8 cellular contexts compared by ENCODE assay signal in genomic region chr9:105656131-105656921, GRCh38. TPM values are rescaled to one million over a fixed set of nuclear protein-coding genes. Genes with fewer than 3 reads are reported as not detected.
DNase-seq lines count a peak whose midpoint lies in the region; ATAC-seq, FAIRE-seq and TF ChIP-seq lines count a peak whose summit lies in the region.

No MANE protein-coding gene starts in this region.

- H3K27ac Mint-ChIP-seq in CD8-positive, alpha-beta memory T cell, result peak overlapping the region in 1 of 8 donors; percentile 41
- no peak overlapping the region for H3K27ac Mint-ChIP-seq in activated CD4-positive, alpha-beta memory T cell treated with anti-CD3 and anti-CD28 coated beads, Interleukin-2, amount 10 ng/mL, durations not matched to agents 7 days and 5 days

- H3K36me3 ChIP-seq in CD8-positive, alpha-beta memory T cell (ENCODE audit: insufficient read depth, low read length), result no peaks in the 10 kb centered on the region
- no peaks in the 10 kb centered on the region for H3K36me3 ChIP-seq in HUES48 (ENCODE audit: control insufficient read depth, insufficient read depth, low read length)

- peak overlapping the region; percentile 38 for H3K4me3 ChIP-seq in CD8-positive, alpha-beta memory T cell (ENCODE audit: low read length)
- H3K4me3 ChIP-seq in HUES48 (ENCODE audit: low read depth, low read length), result peak overlapping the region; percentile 65

- peaks cover 4% of the 10 kb centered on the region for H3K4me1 ChIP-seq in CD8-positive, alpha-beta memory T cell (ENCODE audit: insufficient read depth, low read length)
- H3K4me1 ChIP-seq in HUES48 (ENCODE audit: control insufficient read depth, insufficient read depth, low read length) (peaks cover 13% of the 10 kb centered on the region), foreskin keratinocyte (no peaks in the 10 kb centered on the region)

- peaks cover 10 to 18% (median 17%) of the 10 kb centered on the region in 3 donors for H3K4me1 Mint-ChIP-seq in CD8-positive, alpha-beta memory T cell
- H3K4me1 Mint-ChIP-seq in activated CD4-positive, alpha-beta memory T cell treated with anti-CD3 and anti-CD28 coated beads, Interleukin-2, amount 10 ng/mL, durations not matched to agents 7 days and 5 days, result peaks cover 10% of the 10 kb centered on the region

- H3K27me3 ChIP-seq in CD8-positive, alpha-beta memory T cell (ENCODE audit: insufficient read depth, low read length, poor library complexity, severe bottlenecking), result peaks cover 10% of the 10 kb centered on the region
- H3K27me3 ChIP-seq in HUES48 (ENCODE audit: control insufficient read depth, insufficient read depth, low read length) (peaks cover 77% of the 10 kb centered on the region), foreskin keratinocyte (peaks cover 36% of the 10 kb centered on the region)

- no peak overlapping the region for H3K27ac ChIP-seq in CD8-positive, alpha-beta memory T cell (ENCODE audit: low read depth, low read length)
- H3K27ac ChIP-seq in HUES48 (ENCODE audit: low read depth, low read length) (no peak overlapping the region), foreskin keratinocyte (no peak overlapping the region)

- no peaks in the 10 kb centered on the region for H3K9me3 Mint-ChIP-seq in CD8-positive, alpha-beta memory T cell
- H3K9me3 Mint-ChIP-seq in activated CD4-positive, alpha-beta memory T cell treated with anti-CD3 and anti-CD28 coated beads, Interleukin-2, amount 10 ng/mL, durations not matched to agents 7 days and 5 days, result no peaks in the 10 kb centered on the region

- FAIRE-seq in GM19239 (lab: Jason Lieb, UNC), result no peak

- H3K9me3 ChIP-seq in CD8-positive, alpha-beta memory T cell (ENCODE audit: low read length), result no peaks in the 10 kb centered on the region
- no peaks in the 10 kb centered on the region for H3K9me3 ChIP-seq in HUES48 (ENCODE audit: control insufficient read depth, insufficient read depth, low read length)

- peak; percentile 47 for TF ChIP-seq CTCF in foreskin keratinocyte (conservative IDR thresholded peaks at IDR 0.05)
- no peak for TF ChIP-seq CTCF in omental fat pad (IDR thresholded peaks at IDR 0.05)

- DNase-seq in CD8-positive, alpha-beta memory T cell, result peak in 1 of 5 donors; percentile 2
- DNase-seq in GM19239 (ENCODE audit: insufficient read length, low spot score), result peak; percentile 21
- DNase-seq in activated CD4-positive, alpha-beta memory T cell treated with anti-CD3 and anti-CD28 coated beads, Interleukin-2, amount 10 ng/mL, durations not matched to agents 7 days and 5 days, result no peak
- peak in 1 of 2 donors; percentile 11 for DNase-seq in foreskin keratinocyte
- no peak for DNase-seq in omental fat pad (ENCODE audit: low spot score)
- no peak for DNase-seq in NCI-H128 (lab: John Stamatoyannopoulos, UW; ENCODE audit: unreplicated experiment)
- no peak for DNase-seq in GDM1 (lab: John Stamatoyannopoulos, UW)

- POLR2A ChIA-PET in CD8-positive, alpha-beta memory T cell (lab: Charles Lee), result no interaction called here
- POLR2A ChIA-PET in activated CD4-positive, alpha-beta memory T cell treated with anti-CD3 and anti-CD28 coated beads, Interleukin-2, amount 10 ng/mL, durations not matched to agents 7 days and 5 days (lab: Charles Lee), result no interaction called here

- CTCF ChIA-PET in CD8-positive, alpha-beta memory T cell (lab: Charles Lee), result no interaction called here
- CTCF ChIA-PET in activated CD4-positive, alpha-beta memory T cell treated with anti-CD3 and anti-CD28 coated beads, Interleukin-2, amount 10 ng/mL, durations not matched to agents 7 days and 5 days (lab: Charles Lee), result interaction anchor here (1.4 kb wide), 1 partner anchor 11 kb away, joined by 3 read pairs; no protein-coding TSS in a partner anchor

- peaks cover 0 to 7% (median 0%) of the 10 kb centered on the region in 3 donors for H3K36me3 Mint-ChIP-seq in CD8-positive, alpha-beta memory T cell
- no peaks in the 10 kb centered on the region for H3K36me3 Mint-ChIP-seq in activated CD4-positive, alpha-beta memory T cell treated with anti-CD3 and anti-CD28 coated beads, Interleukin-2, amount 10 ng/mL, durations not matched to agents 7 days and 5 days (ENCODE audit: low read depth)

- H3K4me3 Mint-ChIP-seq in CD8-positive, alpha-beta memory T cell, result peak overlapping the region; percentile 27 to 85 (median 62)
- H3K4me3 Mint-ChIP-seq in activated CD4-positive, alpha-beta memory T cell treated with anti-CD3 and anti-CD28 coated beads, Interleukin-2, amount 10 ng/mL, durations not matched to agents 7 days and 5 days, result peak overlapping the region; percentile 16

- ATAC-seq in foreskin keratinocyte (peak; percentile 59), omental fat pad (ENCODE audit: low FRiP score) (peak; percentile 62)

- peak overlapping the region; percentile 22 for H3K9ac ChIP-seq in HUES48 (ENCODE audit: low read depth, low read length)

- peaks cover 26 to 55% of the 10 kb centered on the region in 2 donors for H3K27me3 Mint-ChIP-seq in CD8-positive, alpha-beta memory T cell
- H3K27me3 Mint-ChIP-seq in activated CD4-positive, alpha-beta memory T cell treated with anti-CD3 and anti-CD28 coated beads, Interleukin-2, amount 10 ng/mL, durations not matched to agents 7 days and 5 days, result peaks cover 39% of the 10 kb centered on the region

RNA-seq across cellular contexts. Expression of gene TAL2, which starts 5.9 kb away (rescaled TPM):
- under 1 TPM in 1 of 2 experiments, not detected in 1; 0.51 TPM for total RNA-seq in CD8-positive, alpha-beta memory T cell
- polyA plus RNA-seq in CD8-positive, alpha-beta memory T cell, result not detected
- not detected for total RNA-seq in activated CD4-positive, alpha-beta memory T cell treated with anti-CD3 and anti-CD28 coated beads, Interleukin-2, amount 10 ng/mL, durations not matched to agents 7 days and 5 days
- total RNA-seq in foreskin keratinocyte, result not detected in 2 replicates
- polyA plus RNA-seq in foreskin keratinocyte, result not detected in 2 replicates
- 1 to 10 TPM in 1 of 4 donors, not detected in 3; 1.1 TPM for total RNA-seq in omental fat pad

RNA-seq across cellular contexts. Expression of gene TMEM38B, which starts 38.0 kb away (rescaled TPM):
- 10 to 100 TPM; 16.1 to 19.2 TPM for total RNA-seq in CD8-positive, alpha-beta memory T cell
- polyA plus RNA-seq in CD8-positive, alpha-beta memory T cell, result 18.5 TPM
- 1 to 10 TPM; 8.1 to 9.2 TPM for total RNA-seq in activated CD4-positive, alpha-beta memory T cell treated with anti-CD3 and anti-CD28 coated beads, Interleukin-2, amount 10 ng/mL, durations not matched to agents 7 days and 5 days
- total RNA-seq in foreskin keratinocyte (10.4 and 11.8 TPM in 2 replicates), omental fat pad (10 to 100 TPM in 3 of 4 donors, 1 to 10 TPM in 1; 4.5 to 20.1 (median 13.1) TPM)
- 3.9 and 4.8 TPM in 2 replicates for polyA plus RNA-seq in foreskin keratinocyte
